Comparison of ENCODE assay signal across 1 cellular context in the genomic region with DNA sequence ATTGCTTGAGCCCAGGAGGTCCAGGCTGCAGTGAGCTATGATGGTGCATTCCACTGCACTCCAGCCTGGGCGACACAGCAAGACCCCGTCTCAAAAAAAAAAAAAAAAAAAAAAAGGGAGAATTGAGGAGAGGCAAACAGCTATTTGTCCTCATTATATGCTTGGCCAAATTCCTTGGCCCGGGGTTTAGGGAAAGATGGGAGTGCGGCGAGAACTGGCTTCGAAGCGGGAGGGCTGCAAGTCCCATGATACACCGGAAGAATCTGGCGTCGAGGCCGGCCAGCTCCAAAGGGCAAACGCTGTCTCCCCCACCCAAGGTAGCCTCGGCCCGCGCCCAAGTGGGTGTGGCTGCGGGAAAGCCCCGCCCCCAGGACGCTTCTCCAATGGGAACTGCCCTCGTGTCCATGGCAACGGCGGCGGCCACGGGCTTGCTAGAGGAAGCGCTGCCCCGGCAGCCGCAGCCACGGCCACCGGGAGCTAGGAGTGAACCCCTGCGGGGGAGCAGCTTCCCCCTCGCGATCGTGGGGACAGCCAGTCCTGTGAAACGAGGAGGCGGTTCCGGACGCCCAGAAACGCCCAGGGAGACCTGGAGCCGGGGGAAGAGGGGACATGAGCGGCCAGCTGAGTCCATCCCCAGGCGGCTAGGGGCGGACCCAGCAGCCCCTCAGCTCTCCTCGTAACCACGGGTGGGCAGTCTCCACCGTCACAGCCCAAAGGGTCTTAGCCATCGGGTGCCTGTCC.
TF ChIP-seq lines count a peak whose summit lies in the region.

A gene with protein sequence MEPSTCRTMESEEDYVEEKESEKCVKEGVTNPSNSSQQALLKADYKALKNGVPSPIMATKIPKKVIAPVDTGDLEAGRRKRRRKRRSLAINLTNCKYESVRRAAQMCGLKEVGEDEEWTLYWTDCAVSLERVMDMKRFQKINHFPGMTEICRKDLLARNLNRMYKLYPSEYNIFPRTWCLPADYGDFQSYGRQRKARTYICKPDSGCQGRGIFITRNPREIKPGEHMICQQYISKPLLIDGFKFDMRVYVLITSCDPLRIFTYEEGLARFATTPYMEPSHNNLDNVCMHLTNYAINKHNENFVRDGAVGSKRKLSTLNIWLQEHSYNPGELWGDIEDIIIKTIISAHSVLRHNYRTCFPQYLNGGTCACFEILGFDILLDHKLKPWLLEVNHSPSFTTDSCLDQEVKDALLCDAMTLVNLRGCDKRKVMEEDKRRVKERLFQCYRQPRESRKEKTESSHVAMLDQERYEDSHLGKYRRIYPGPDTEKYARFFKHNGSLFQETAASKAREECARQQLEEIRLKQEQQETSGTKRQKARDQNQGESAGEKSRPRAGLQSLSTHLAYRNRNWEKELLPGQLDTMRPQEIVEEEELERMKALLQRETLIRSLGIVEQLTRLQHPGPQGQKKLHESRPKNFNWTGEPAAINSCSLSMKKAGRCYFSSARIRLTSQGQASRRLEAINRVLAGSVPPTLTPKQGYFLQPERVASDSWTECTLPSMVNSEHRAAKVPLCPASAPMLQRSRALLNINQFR (plus strand): TSS at position 434 of the 741 bp plus-strand sequence. CDS start 1,075 bp downstream, outside the sequence.

TF ChIP-seq in HepG2, 621 proteins besides CTCF, POLR2A, EP300 and RAD21 (continued from another document and continues in another):
- TF ChIP-seq, protein P1, sequence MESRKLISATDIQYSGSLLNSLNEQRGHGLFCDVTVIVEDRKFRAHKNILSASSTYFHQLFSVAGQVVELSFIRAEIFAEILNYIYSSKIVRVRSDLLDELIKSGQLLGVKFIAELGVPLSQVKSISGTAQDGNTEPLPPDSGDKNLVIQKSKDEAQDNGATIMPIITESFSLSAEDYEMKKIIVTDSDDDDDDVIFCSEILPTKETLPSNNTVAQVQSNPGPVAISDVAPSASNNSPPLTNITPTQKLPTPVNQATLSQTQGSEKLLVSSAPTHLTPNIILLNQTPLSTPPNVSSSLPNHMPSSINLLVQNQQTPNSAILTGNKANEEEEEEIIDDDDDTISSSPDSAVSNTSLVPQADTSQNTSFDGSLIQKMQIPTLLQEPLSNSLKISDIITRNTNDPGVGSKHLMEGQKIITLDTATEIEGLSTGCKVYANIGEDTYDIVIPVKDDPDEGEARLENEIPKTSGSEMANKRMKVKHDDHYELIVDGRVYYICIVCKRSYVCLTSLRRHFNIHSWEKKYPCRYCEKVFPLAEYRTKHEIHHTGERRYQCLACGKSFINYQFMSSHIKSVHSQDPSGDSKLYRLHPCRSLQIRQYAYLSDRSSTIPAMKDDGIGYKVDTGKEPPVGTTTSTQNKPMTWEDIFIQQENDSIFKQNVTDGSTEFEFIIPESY (CRISPR knock-in tag; IDR thresholded peaks at IDR 0.05): no peak
- TF ChIP-seq, protein P2, sequence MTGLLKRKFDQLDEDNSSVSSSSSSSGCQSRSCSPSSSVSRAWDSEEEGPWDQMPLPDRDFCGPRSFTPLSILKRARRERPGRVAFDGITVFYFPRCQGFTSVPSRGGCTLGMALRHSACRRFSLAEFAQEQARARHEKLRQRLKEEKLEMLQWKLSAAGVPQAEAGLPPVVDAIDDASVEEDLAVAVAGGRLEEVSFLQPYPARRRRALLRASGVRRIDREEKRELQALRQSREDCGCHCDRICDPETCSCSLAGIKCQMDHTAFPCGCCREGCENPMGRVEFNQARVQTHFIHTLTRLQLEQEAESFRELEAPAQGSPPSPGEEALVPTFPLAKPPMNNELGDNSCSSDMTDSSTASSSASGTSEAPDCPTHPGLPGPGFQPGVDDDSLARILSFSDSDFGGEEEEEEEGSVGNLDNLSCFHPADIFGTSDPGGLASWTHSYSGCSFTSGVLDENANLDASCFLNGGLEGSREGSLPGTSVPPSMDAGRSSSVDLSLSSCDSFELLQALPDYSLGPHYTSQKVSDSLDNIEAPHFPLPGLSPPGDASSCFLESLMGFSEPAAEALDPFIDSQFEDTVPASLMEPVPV (CRISPR knock-in tag; IDR thresholded peaks at IDR 0.05): no peak; the same call in 1 of the 2 replicates
- TF ChIP-seq ZSCAN25 (CRISPR knock-in tag; IDR thresholded peaks at IDR 0.05) (no peak), ZNF20 (CRISPR knock-in tag; IDR thresholded peaks at IDR 0.05) (no peak), HMG20B (CRISPR knock-in tag; conservative IDR thresholded peaks at IDR 0.05) (no peak), CBX5 (CRISPR knock-in tag; IDR thresholded peaks at IDR 0.05; ENCODE audit: borderline replicate concordance) (no peak; the same call in 1 of the 2 replicates), GTF2F1 (IDR thresholded peaks at IDR 0.05; ENCODE audit: low read length) (no peak), MED1 (CRISPR knock-in tag; IDR thresholded peaks at IDR 0.05) (peak; percentile 39; the same call in 1 of the 2 replicates), MAF1 (CRISPR knock-in tag; IDR thresholded peaks at IDR 0.05; ENCODE audit: borderline replicate concordance) (no peak), ZSCAN21 (CRISPR knock-in tag; IDR thresholded peaks at IDR 0.05; ENCODE audit: borderline replicate concordance) (peak; percentile 57; the same call in 1 of the 2 replicates), ZNF558 (CRISPR knock-in tag; IDR thresholded peaks at IDR 0.05; ENCODE audit: borderline replicate concordance) (no peak), KDM2A (CRISPR knock-in tag; IDR thresholded peaks at IDR 0.05; ENCODE audit: borderline replicate concordance, low read depth) (peak; percentile 48; the same call in 1 of the 2 replicates), ARHGAP35 (CRISPR knock-in tag; IDR thresholded peaks at IDR 0.05; ENCODE audit: borderline replicate concordance) (peak; percentile 55; the same call in 1 of the 2 replicates), HOXA5 (CRISPR knock-in tag; IDR thresholded peaks at IDR 0.05) (no peak), ZFP82 (CRISPR knock-in tag; IDR thresholded peaks at IDR 0.05; ENCODE audit: borderline replicate concordance) (no peak), HOXA9 (CRISPR knock-in tag; IDR thresholded peaks at IDR 0.05; ENCODE audit: borderline replicate concordance) (no peak), ARNTL (CRISPR knock-in tag; IDR thresholded peaks at IDR 0.05) (no peak), KMT2B (CRISPR knock-in tag; IDR thresholded peaks at IDR 0.05) (no peak), MEF2D (CRISPR knock-in tag; IDR thresholded peaks at IDR 0.05) (peak; percentile 23; the same call in 1 of the 2 replicates), ZNF605 (CRISPR knock-in tag; IDR thresholded peaks at IDR 0.05) (peak; percentile 51; the same call in 1 of the 2 replicates), PTBP1 (IDR thresholded peaks at IDR 0.05; ENCODE audit: low read depth, low read length, poor library complexity, severe bottlenecking) (no peak), KAT8 (CRISPR knock-in tag; IDR thresholded peaks at IDR 0.05) (peak; percentile 59; the same call in 1 of the 2 replicates), ZNF264 (CRISPR knock-in tag; IDR thresholded peaks at IDR 0.05) (no peak), ZC3H4 (CRISPR knock-in tag; IDR thresholded peaks at IDR 0.05; ENCODE audit: borderline replicate concordance) (no peak), ZBTB7A (CRISPR knock-in tag; IDR thresholded peaks at IDR 0.05) (peak; percentile 78)
- TF ChIP-seq, protein P3, sequence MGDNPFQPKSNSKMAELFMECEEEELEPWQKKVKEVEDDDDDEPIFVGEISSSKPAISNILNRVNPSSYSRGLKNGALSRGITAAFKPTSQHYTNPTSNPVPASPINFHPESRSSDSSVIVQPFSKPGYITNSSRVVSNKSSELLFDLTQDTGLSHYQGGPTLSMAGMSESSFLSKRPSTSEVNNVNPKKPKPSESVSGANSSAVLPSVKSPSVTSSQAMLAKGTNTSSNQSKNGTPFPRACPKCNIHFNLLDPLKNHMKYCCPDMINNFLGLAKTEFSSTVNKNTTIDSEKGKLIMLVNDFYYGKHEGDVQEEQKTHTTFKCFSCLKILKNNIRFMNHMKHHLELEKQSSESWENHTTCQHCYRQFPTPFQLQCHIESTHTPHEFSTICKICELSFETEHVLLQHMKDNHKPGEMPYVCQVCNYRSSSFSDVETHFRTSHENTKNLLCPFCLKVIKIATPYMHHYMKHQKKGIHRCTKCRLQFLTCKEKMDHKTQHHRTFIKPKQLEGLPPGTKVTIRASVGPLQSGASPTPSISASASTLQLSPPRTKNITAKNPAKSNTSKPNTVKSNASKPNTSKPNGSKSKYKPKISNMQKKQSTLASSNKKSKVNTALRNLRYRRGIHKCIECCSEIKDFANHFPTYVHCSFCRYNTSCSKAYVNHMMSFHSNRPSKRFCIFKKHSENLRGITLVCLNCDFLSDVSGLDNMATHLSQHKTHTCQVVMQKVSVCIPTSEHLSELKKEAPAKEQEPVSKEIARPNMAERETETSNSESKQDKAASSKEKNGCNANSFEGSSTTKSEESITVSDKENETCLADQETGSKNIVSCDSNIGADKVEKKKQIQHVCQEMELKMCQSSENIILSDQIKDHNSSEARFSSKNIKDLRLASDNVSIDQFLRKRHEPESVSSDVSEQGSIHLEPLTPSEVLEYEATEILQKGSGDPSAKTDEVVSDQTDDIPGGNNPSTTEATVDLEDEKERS (CRISPR knock-in tag; IDR thresholded peaks at IDR 0.05): 0 out of 2 replicates have a peak, but pooled peaks have one; percentile 27
- TF ChIP-seq, protein P4, sequence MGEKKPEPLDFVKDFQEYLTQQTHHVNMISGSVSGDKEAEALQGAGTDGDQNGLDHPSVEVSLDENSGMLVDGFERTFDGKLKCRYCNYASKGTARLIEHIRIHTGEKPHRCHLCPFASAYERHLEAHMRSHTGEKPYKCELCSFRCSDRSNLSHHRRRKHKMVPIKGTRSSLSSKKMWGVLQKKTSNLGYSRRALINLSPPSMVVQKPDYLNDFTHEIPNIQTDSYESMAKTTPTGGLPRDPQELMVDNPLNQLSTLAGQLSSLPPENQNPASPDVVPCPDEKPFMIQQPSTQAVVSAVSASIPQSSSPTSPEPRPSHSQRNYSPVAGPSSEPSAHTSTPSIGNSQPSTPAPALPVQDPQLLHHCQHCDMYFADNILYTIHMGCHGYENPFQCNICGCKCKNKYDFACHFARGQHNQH (CRISPR knock-in tag; IDR thresholded peaks at IDR 0.05): peak; percentile 76
- TF ChIP-seq, protein P5, sequence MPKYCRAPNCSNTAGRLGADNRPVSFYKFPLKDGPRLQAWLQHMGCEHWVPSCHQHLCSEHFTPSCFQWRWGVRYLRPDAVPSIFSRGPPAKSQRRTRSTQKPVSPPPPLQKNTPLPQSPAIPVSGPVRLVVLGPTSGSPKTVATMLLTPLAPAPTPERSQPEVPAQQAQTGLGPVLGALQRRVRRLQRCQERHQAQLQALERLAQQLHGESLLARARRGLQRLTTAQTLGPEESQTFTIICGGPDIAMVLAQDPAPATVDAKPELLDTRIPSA (CRISPR knock-in tag; IDR thresholded peaks at IDR 0.05; ENCODE audit: borderline replicate concordance): no peak
- TF ChIP-seq, protein P6, sequence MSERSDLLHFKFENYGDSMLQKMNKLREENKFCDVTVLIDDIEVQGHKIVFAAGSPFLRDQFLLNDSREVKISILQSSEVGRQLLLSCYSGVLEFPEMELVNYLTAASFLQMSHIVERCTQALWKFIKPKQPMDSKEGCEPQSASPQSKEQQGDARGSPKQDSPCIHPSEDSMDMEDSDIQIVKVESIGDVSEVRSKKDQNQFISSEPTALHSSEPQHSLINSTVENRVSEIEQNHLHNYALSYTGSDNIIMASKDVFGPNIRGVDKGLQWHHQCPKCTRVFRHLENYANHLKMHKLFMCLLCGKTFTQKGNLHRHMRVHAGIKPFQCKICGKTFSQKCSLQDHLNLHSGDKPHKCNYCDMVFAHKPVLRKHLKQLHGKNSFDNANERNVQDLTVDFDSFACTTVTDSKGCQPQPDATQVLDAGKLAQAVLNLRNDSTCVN (CRISPR knock-in tag; IDR thresholded peaks at IDR 0.05; ENCODE audit: borderline replicate concordance): peak; percentile 21; the same call in 1 of the 2 replicates
- TF ChIP-seq, protein P7, sequence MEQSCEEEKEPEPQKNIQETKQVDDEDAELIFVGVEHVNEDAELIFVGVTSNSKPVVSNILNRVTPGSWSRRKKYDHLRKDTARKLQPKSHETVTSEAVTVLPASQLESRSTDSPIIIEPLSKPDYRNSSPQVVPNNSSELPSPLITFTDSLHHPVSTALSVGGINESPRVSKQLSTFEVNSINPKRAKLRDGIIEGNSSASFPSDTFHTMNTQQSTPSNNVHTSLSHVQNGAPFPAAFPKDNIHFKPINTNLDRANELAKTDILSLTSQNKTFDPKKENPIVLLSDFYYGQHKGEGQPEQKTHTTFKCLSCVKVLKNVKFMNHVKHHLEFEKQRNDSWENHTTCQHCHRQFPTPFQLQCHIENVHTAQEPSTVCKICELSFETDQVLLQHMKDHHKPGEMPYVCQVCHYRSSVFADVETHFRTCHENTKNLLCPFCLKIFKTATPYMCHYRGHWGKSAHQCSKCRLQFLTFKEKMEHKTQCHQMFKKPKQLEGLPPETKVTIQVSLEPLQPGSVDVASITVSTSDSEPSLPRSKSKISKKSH (CRISPR knock-in tag; IDR thresholded peaks at IDR 0.05; ENCODE audit: borderline replicate concordance): peak; percentile 48; the same call in 1 of the 2 replicates
- TF ChIP-seq, protein P8, sequence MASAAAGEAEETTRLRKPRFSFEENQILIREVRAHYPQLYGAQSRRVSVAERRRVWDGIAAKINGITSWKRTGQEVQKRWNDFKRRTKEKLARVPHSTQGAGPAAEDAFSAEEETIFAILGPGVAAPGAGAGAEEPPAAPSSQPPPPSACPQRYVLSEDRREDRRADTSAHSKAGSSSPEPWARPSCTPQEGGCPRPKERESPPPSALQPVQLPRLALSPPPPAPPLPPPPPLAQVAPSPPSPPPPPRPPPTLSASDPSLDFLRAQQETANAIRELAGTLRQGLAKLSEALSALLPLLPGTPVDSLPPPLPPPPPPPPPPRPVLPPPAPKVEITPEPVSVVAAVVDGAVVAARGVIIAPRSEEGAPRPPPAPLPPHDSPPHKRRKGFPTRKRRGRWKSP (CRISPR knock-in tag; IDR thresholded peaks at IDR 0.05): peak; percentile 74; the same call in 1 of the 2 replicates
- TF ChIP-seq, protein P9, sequence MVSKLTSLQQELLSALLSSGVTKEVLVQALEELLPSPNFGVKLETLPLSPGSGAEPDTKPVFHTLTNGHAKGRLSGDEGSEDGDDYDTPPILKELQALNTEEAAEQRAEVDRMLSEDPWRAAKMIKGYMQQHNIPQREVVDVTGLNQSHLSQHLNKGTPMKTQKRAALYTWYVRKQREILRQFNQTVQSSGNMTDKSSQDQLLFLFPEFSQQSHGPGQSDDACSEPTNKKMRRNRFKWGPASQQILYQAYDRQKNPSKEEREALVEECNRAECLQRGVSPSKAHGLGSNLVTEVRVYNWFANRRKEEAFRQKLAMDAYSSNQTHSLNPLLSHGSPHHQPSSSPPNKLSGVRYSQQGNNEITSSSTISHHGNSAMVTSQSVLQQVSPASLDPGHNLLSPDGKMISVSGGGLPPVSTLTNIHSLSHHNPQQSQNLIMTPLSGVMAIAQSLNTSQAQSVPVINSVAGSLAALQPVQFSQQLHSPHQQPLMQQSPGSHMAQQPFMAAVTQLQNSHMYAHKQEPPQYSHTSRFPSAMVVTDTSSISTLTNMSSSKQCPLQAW (CRISPR knock-in tag; IDR thresholded peaks at IDR 0.05): 0 out of 2 replicates have a peak, but pooled peaks have one; percentile 41
- TF ChIP-seq, protein P10, sequence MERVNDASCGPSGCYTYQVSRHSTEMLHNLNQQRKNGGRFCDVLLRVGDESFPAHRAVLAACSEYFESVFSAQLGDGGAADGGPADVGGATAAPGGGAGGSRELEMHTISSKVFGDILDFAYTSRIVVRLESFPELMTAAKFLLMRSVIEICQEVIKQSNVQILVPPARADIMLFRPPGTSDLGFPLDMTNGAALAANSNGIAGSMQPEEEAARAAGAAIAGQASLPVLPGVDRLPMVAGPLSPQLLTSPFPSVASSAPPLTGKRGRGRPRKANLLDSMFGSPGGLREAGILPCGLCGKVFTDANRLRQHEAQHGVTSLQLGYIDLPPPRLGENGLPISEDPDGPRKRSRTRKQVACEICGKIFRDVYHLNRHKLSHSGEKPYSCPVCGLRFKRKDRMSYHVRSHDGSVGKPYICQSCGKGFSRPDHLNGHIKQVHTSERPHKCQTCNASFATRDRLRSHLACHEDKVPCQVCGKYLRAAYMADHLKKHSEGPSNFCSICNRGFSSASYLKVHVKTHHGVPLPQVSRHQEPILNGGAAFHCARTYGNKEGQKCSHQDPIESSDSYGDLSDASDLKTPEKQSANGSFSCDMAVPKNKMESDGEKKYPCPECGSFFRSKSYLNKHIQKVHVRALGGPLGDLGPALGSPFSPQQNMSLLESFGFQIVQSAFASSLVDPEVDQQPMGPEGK (CRISPR knock-in tag; IDR thresholded peaks at IDR 0.05): peak; percentile 64
